In genomic region chr22:30753701-30754100, GRCh38 we compare ENCODE assay signal across 22 cellular contexts. TPM values are rescaled to one million over a fixed set of nuclear protein-coding genes. Genes with fewer than 3 reads are reported as not detected.
DNase-seq lines count a peak whose midpoint lies in the region; ATAC-seq, FAIRE-seq and TF ChIP-seq lines count a peak whose summit lies in the region.
"Had no signal": no experiment of that assay in that cellular context is flagged by ENCODE, and none has a peak within 500 bp of the region (broad histone marks: within the 10 kb centered on the region; RNA-seq: fewer than 3 reads in every experiment).

No MANE protein-coding gene starts in this region.

- peak; percentile 7 for FAIRE-seq in bronchial epithelial cell (lab: Jason Lieb, UNC)
- FAIRE-seq: A204.1, GM18507, HTR-8/SVneo, RCC 7860 had no signal

- H3K9me3 ChIP-seq in gastrocnemius medialis, result no peaks in the 10 kb centered on the region
- H3K9me3 ChIP-seq: MG63, SK-N-SH had no signal

- DNase-seq in EH (ENCODE audit: low read depth) (peak; percentile 30), bronchial epithelial cell (ENCODE audit: low read depth) (no peak), posterior vena cava (ENCODE audit: low spot score) (peak; percentile 0), gastrocnemius medialis (no peak), kidney glomerular epithelial cell (lab: John Stamatoyannopoulos, UW) (no peak)
- DNase-seq in activated CD8-positive, alpha-beta memory T cell treated with anti-CD3 and anti-CD28 coated beads, Interleukin-2, amount 50 U/mL, for 48 hours, result no peak
- DNase-seq: Calu3, GM23248, H9, KG1, MG63, NCI-H1105 treated with DMSO at 0.1 percent for 48 hours, NCI-H2029, NCI-H524 treated with DMSO at 0.1 percent for 48 hours, NCI-H774, SIG-M5, SK-N-SH had no signal

- ATAC-seq in gastrocnemius medialis, result no peak

- in situ Hi-C loops in gastrocnemius medialis (cut with MboI; ENCODE audit: low sequenced_read_pairs in 4 of 4), result loop anchor here in 3 of 4 donors (5.0 to 25.0 kb wide), 2 partner anchors 121 to 384 kb away; partner anchors contain the start of gene PLA2G3 (in 1 of the 3)

- intact Hi-C loops in posterior vena cava (cut with DNase I) (loop anchor here in 1 of 2 donors (1.0 kb wide), 1 partner anchor 119 kb away; no protein-coding TSS in a partner anchor), gastrocnemius medialis (cut with DNase I; ENCODE audit: low total_unique reads) (no loop called here)

- TF ChIP-seq POLR2A in gastrocnemius medialis (IDR thresholded peaks at IDR 0.05), result no peak

- H3K4me1 ChIP-seq in gastrocnemius medialis, result no peaks in the 10 kb centered on the region

- H3K36me3 ChIP-seq in bronchial epithelial cell (ENCODE audit: control insufficient read depth, insufficient read depth, low read length) (no peaks in the 10 kb centered on the region), gastrocnemius medialis (no peaks in the 10 kb centered on the region)
- H3K36me3 ChIP-seq: MG63 had no signal

- TF ChIP-seq CTCF in 22Rv1 (IDR thresholded peaks at IDR 0.05) (no peak), bronchial epithelial cell (IDR thresholded peaks at IDR 0.05; ENCODE audit: insufficient read depth, low read length, severe bottlenecking) (no peak), gastrocnemius medialis (IDR thresholded peaks at IDR 0.05 in 4 of 5, conservative IDR thresholded peaks at IDR 0.05 in 1 of 5) (no peak)

- H3K4me3 ChIP-seq in bronchial epithelial cell (ENCODE audit: low read depth, low read length) (no peak overlapping the region), gastrocnemius medialis (no peak overlapping the region)
- H3K4me3 ChIP-seq: GM23248, MG63 had no signal

- H3K27ac ChIP-seq in 22Rv1, result peak overlapping the region; percentile 80
- no peak overlapping the region for H3K27ac ChIP-seq in gastrocnemius medialis
- H3K27ac ChIP-seq: GM23248 had no signal

- H3K27me3 ChIP-seq in bronchial epithelial cell (ENCODE audit: control insufficient read depth, insufficient read depth, low read length), result no peaks in the 10 kb centered on the region
- no peaks in the 10 kb centered on the region for H3K27me3 ChIP-seq in gastrocnemius medialis
- H3K27me3 ChIP-seq: MG63 had no signal

RNA-seq across cellular contexts. Expression of gene OSBP2, which starts 59.0 kb away (rescaled TPM):
- total RNA-seq in bronchial epithelial cell (23.4 and 32.8 TPM in 2 replicates), posterior vena cava (1 to 10 TPM; 2.1 to 2.6 TPM), gastrocnemius medialis (1 to 10 TPM; 2.8 to 4.3 (median 3.0) TPM)

Comparison
In these comparisons a context has a peak if more than half of its experiments do, and no peak if none do; other contexts are left out.
1. DNase-seq: peak in EH (single experiment) and posterior vena cava (single experiment); none in bronchial epithelial cell (single experiment), gastrocnemius medialis (0 of 2), kidney glomerular epithelial cell (single experiment) and activated CD8-positive, alpha-beta memory T cell treated with anti-CD3 and anti-CD28 coated beads, Interleukin-2, amount 50 U/mL, for 48 hours (single experiment).